Comparison of ENCODE assay signal across 25 cellular contexts in genomic region chr12:16560273-16560672, GRCh38. TPM values are rescaled to one million over a fixed set of nuclear protein-coding genes. Genes with fewer than 3 reads are reported as not detected.
"Had no signal": no experiment of that assay in that cellular context is flagged by ENCODE, and none has a peak within 500 bp of the region (broad histone marks: within the 10 kb centered on the region; RNA-seq: fewer than 3 reads in every experiment).

No MANE protein-coding gene starts in this region.

- H3K27me3 ChIP-seq: MG63, Peyer's patch had no signal

- ATAC-seq: activated T-helper 17 cell treated with anti-CD3 and anti-CD28 coated beads, Interleukin-2, amount 50 U/mL, for 72 hours; SK-N-SH treated with all-trans-retinoic acid at 6 μM for 48 hours had no signal

- DNase-seq: activated CD4-positive, alpha-beta memory T cell treated with anti-CD3 and anti-CD28 coated beads for 36 hours; activated CD4-positive, alpha-beta T cell treated with anti-CD3 and anti-CD28 coated beads, Interleukin-2, amount 10 ng/mL, durations not matched to agents 7 days and 5 days; activated CD4-positive, CD25-positive, alpha-beta regulatory T cell; activated CD8-positive, alpha-beta memory T cell treated with anti-CD3 and anti-CD28 coated beads for 24 hours; activated gamma-delta T cell; activated naive CD4-positive, alpha-beta T cell treated with anti-CD3 and anti-CD28 coated beads for 36 hours; activated T-cell treated with anti-CD3 and anti-CD28 coated beads, Interleukin-2, amount 50 U/mL, for 48 hours; amygdala; cortex of kidney; MG63; MV-4-11; NCI-H1092 treated with DMSO at 0.1 percent for 48 hours; NCI-H1436 treated with DMSO at 0.1 percent for 48 hours; NCI-H187; NCI-H345; NCI-H510A; NCI-H748 treated with DMSO at 0.1 percent for 48 hours; Peyer's patch; SHP77; SW 1271 had no signal

- H3K4me1 ChIP-seq: Peyer's patch, SJSA1 had no signal

- H3K9me3 ChIP-seq: MG63, Peyer's patch, SJSA1 had no signal

- H3K4me3 ChIP-seq: MG63, Peyer's patch, SJSA1 had no signal

- H3K27ac ChIP-seq: KMS-11, Peyer's patch, RWPE1, SJSA1 had no signal

- H3K36me3 ChIP-seq: MG63, Peyer's patch, SJSA1 had no signal

RNA-seq across cellular contexts. Expression of gene LMO3, which starts 45.7 kb away (rescaled TPM):
- total RNA-seq: activated CD4-positive, alpha-beta memory T cell treated with anti-CD3 and anti-CD28 coated beads for 36 hours; activated CD4-positive, alpha-beta T cell treated with anti-CD3 and anti-CD28 coated beads, Interleukin-2, amount 10 ng/mL, durations not matched to agents 7 days and 5 days; activated naive CD4-positive, alpha-beta T cell treated with anti-CD3 and anti-CD28 coated beads for 36 hours; activated T-helper 17 cell treated with anti-CD3 and anti-CD28 coated beads, Interleukin-2, amount 50 U/mL, for 72 hours; SJSA1 had no signal
